ENCODE assay signal across 11 cellular contexts in the genomic region with DNA sequence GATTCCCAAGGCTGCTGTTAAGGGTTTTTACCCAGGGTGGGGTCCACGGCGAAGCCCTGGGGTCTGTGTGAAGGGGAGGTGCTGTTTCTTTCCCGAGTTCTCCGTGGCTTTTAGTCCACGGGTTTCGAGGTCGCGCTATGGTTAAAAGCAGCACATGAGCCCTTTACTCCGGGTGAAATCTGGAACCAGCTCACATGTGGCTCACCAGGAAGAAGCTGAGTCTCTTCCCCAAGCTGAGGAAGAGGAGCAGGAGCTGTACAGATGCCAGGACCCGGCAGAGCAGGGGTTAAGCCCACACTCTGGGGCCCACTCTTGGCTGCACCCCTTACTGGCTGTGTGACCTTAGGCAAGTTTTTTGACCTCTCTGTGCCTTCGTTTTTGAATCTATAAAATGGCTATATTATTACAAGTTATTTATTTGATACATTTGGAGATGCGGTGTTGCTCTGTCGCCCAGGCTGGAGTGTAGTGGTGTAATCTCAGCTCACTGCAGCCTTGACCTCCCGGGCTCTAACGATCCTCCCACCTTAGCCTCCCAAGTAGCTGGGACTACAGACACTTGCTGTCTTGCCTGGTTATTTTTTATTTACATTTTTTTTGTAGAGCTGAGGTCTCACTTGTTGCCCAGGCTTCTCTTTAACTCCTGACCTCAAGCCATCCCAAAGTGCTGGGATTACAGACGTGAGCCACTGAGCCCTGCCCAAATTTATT.
DNase-seq lines count a peak whose midpoint lies in the region; ATAC-seq, FAIRE-seq and TF ChIP-seq lines count a peak whose summit lies in the region.
"Had no signal": no experiment of that assay in that cellular context is flagged by ENCODE, and none has a peak within 500 bp of the region (broad histone marks: within the 10 kb centered on the region; RNA-seq: fewer than 3 reads in every experiment).

No MANE protein-coding gene starts in this region.

- peak overlapping the region; percentile 64 to 70 for H3K4me3 Mint-ChIP-seq in H9
- H3K4me3 Mint-ChIP-seq: activated CD8-positive, alpha-beta T cell treated with anti-CD3 and anti-CD28 coated beads, Interleukin-2, amount 10 ng/mL, durations not matched to agents 7 days and 5 days had no signal

- no peaks in the 10 kb centered on the region for H3K79me1 ChIP-seq in H9 (ENCODE audit: insufficient read depth, low read depth, low read length, poor library complexity, severe bottlenecking)

- H3K9ac ChIP-seq in H9 (ENCODE audit: extremely low read depth, insufficient read length, low read length) (peak overlapping the region; percentile 11), keratinocyte (ENCODE audit: control insufficient read depth, extremely low read depth, insufficient read depth, low read length) (no peak overlapping the region)

- peak overlapping the region in 1 of 3 experiments; percentile 16; a peak in 1 of 7 replicates for H3K27ac Mint-ChIP-seq in H9
- H3K27ac Mint-ChIP-seq: activated CD8-positive, alpha-beta T cell treated with anti-CD3 and anti-CD28 coated beads, Interleukin-2, amount 10 ng/mL, durations not matched to agents 7 days and 5 days had no signal

- no peak overlapping the region for H3K4ac ChIP-seq in H9 (ENCODE audit: low read depth, low read length)

- peaks cover 13 to 29% (median 23%) of the 10 kb centered on the region in 3 experiments for H3K36me3 Mint-ChIP-seq in H9 (ENCODE audit: insufficient read depth in 1 of 3, low read depth in 3 of 3)

- peak overlapping the region; percentile 26; the same call in 1 of the 2 replicates for H3K14ac ChIP-seq in H9 (ENCODE audit: insufficient read depth, low read length)

- H2AFZ ChIP-seq in H9 (ENCODE audit: low read length) (no peak overlapping the region), keratinocyte (ENCODE audit: control insufficient read depth, low read length) (peak overlapping the region; percentile 47)

- DNase-seq in H9 (no peak), breast epithelium (ENCODE audit: low spot score in 2 of 2) (no peak), keratinocyte (ENCODE audit: low read depth, low spot score) (no peak), stomach (no peak), NCI-H69 (lab: John Stamatoyannopoulos, UW) (no peak), KG1 (lab: John Stamatoyannopoulos, UW) (no peak), NCI-H345 treated with DMSO at 0.1 percent for 48 hours (lab: John Stamatoyannopoulos, UW; ENCODE audit: unreplicated experiment) (no peak)
- DNase-seq: NCI-H2171 had no signal

- TF ChIP-seq CTCF in H9 (conservative IDR thresholded peaks at IDR 0.05): no peak
- no peak for TF ChIP-seq CTCF in breast epithelium (IDR thresholded peaks at IDR 0.05)
- no peak for TF ChIP-seq CTCF in keratinocyte (optimal IDR thresholded peaks at IDR 0.05 in 1 of 3, IDR thresholded peaks at IDR 0.05 in 1 of 3, conservative IDR thresholded peaks at IDR 0.05 in 1 of 3; ENCODE audit: extremely low read depth in 1 of 3, insufficient read depth in 2 of 3, low read length in 3 of 3)
- no peak for TF ChIP-seq CTCF in stomach (IDR thresholded peaks at IDR 0.05)

- peaks cover 5% of the 10 kb centered on the region for H3K23me2 ChIP-seq in H9 (ENCODE audit: insufficient read length, low read depth, low read length, poor library complexity, severe bottlenecking)

- H3K4me3 ChIP-seq in breast epithelium: peak overlapping the region; percentile 27 to 58 (median 39)
- H3K4me3 ChIP-seq in keratinocyte (ENCODE audit: control insufficient read depth in 2 of 3, extremely low read depth in 1 of 3, insufficient read depth in 2 of 3, low read depth in 1 of 3, low read length in 3 of 3): peak overlapping the region in 2 of 3 experiments; percentile 24 to 29
- H3K4me3 ChIP-seq in stomach: peak overlapping the region; percentile 33 to 47 (median 40)

- no peak overlapping the region for H3T11ph ChIP-seq in H9 (ENCODE audit: low read length)

- no peak overlapping the region for H4K91ac ChIP-seq in H9 (ENCODE audit: insufficient read length, low read depth, low read length)

- H3K9me3 ChIP-seq in H9 (ENCODE audit: control insufficient read depth, low read depth, low read length): peaks cover 6% of the 10 kb centered on the region
- H3K9me3 ChIP-seq in breast epithelium: peaks cover 0 to 9% of the 10 kb centered on the region in 2 donors
- H3K9me3 ChIP-seq in keratinocyte (ENCODE audit: control insufficient read depth, low read depth, low read length): no peaks in the 10 kb centered on the region
- H3K9me3 ChIP-seq in stomach: peaks cover 0 to 5% (median 0%) of the 10 kb centered on the region in 4 donors

- no peak overlapping the region for H3K23ac ChIP-seq in H9 (ENCODE audit: insufficient read length, low read depth, low read length)

- no peak overlapping the region for H3K27ac ChIP-seq in H9 (ENCODE audit: insufficient read length, low read depth, low read length)
- no peak overlapping the region for H3K27ac ChIP-seq in breast epithelium
- no peak overlapping the region for H3K27ac ChIP-seq in keratinocyte (ENCODE audit: control insufficient read depth, insufficient read depth, low read length)
- peak overlapping the region in 1 of 5 donors; percentile 33 for H3K27ac ChIP-seq in stomach

- TF ChIP-seq POLR2A in breast epithelium (IDR thresholded peaks at IDR 0.05): no peak
- TF ChIP-seq POLR2A in stomach (IDR thresholded peaks at IDR 0.05): no peak

- no peak overlapping the region for H4K5ac ChIP-seq in H9 (ENCODE audit: insufficient read length, low read depth, low read length)

- H3K56ac ChIP-seq in H9 (ENCODE audit: insufficient read length, low read depth, low read length): no peak overlapping the region

- no peaks in the 10 kb centered on the region for H3K9me1 ChIP-seq in keratinocyte (ENCODE audit: control insufficient read depth, extremely low read depth, insufficient read depth, low read length)

- dilution Hi-C loops in keratinocyte (cut with MboI; ENCODE audit: extremely low pct_ligation_motif_present, low sequenced_read_pairs): no loop called here

- H3K9me3 Mint-ChIP-seq in H9: peaks cover 10 to 16% of the 10 kb centered on the region in 2 experiments

- peaks cover 14% of the 10 kb centered on the region for H3K27me3 Mint-ChIP-seq in H9 (ENCODE audit: low read depth)

- H3K27me3 ChIP-seq in H9 (ENCODE audit: insufficient read depth, low read length) (no peaks in the 10 kb centered on the region), breast epithelium (peaks cover 0 to 21% of the 10 kb centered on the region in 2 donors), keratinocyte (ENCODE audit: control insufficient read depth, extremely low read depth, insufficient read depth, low read length) (no peaks in the 10 kb centered on the region), stomach (peaks cover 0 to 86% (median 16%) of the 10 kb centered on the region in 3 donors)

- no peak overlapping the region for H2AK5ac ChIP-seq in H9 (ENCODE audit: insufficient read length, low read length)

- no peak overlapping the region for H2BK15ac ChIP-seq in H9 (ENCODE audit: low read depth, low read length)

- no peak overlapping the region for H4K8ac ChIP-seq in H9 (replicated peaks; ENCODE audit: insufficient read length, low read depth, low read length)

- H3K36me3 ChIP-seq in breast epithelium: no peaks in the 10 kb centered on the region
- H3K36me3 ChIP-seq in keratinocyte (ENCODE audit: control insufficient read depth in 2 of 2, extremely low read depth in 1 of 2, insufficient read depth in 2 of 2, low read length in 2 of 2): no peaks in the 10 kb centered on the region
- H3K36me3 ChIP-seq in stomach: no peaks in the 10 kb centered on the region

- no CpG with 5 or more reads among the region's 16 CpGs for WGBS in H9 (ENCODE audit: extremely low coverage, insufficient read length, low lambda C conversion rate)
- 31 to 35% (median 34%) methylated on average over 16 of the region's 16 CpGs for WGBS in stomach, 5 donors

- intact Hi-C loops in breast epithelium (cut with DNase I; ENCODE audit: low total_unique reads): no loop called here
- intact Hi-C loops in stomach (cut with DNase I; ENCODE audit: low total_unique reads): no loop called here

- peak overlapping the region; percentile 56 for H3K4me2 ChIP-seq in H9 (ENCODE audit: insufficient read depth, insufficient read length, low read length)
- peak overlapping the region; percentile 52 for H3K4me2 ChIP-seq in keratinocyte (ENCODE audit: control insufficient read depth, extremely low read depth, insufficient read depth, low read depth, low read length)

- H3K79me2 ChIP-seq in H9 (ENCODE audit: insufficient read depth, low read length): no peaks in the 10 kb centered on the region
- H3K79me2 ChIP-seq in keratinocyte (ENCODE audit: control insufficient read depth, insufficient read depth, low read length): no peaks in the 10 kb centered on the region

- peaks cover 5% of the 10 kb centered on the region; the same call in 1 of the 2 replicates for H3K4me1 ChIP-seq in H9 (ENCODE audit: insufficient read depth, low read length)
- H3K4me1 ChIP-seq in breast epithelium: peaks cover 0 to 5% of the 10 kb centered on the region in 2 donors
- H3K4me1 ChIP-seq in keratinocyte (ENCODE audit: control insufficient read depth, extremely low read depth, insufficient read depth, low read length): no peaks in the 10 kb centered on the region
- peaks cover 5 to 10% (median 9%) of the 10 kb centered on the region in 4 donors for H3K4me1 ChIP-seq in stomach

- no peak for TF ChIP-seq EP300 in stomach (IDR thresholded peaks at IDR 0.05)

- no peak overlapping the region for H2BK5ac ChIP-seq in H9 (ENCODE audit: insufficient read length, low read length)

- H2BK120ac ChIP-seq in H9 (ENCODE audit: low read depth, low read length, poor library complexity, severe bottlenecking): no peak overlapping the region

- H3K18ac ChIP-seq in H9 (ENCODE audit: insufficient read length, low read depth, low read length): no peak overlapping the region

- FAIRE-seq in keratinocyte (lab: Jason Lieb, UNC): no peak
- FAIRE-seq: endometrium had no signal

- no peak overlapping the region for H2BK20ac ChIP-seq in H9 (ENCODE audit: low read depth, low read length, poor library complexity, severe bottlenecking)

- H3K4me1 Mint-ChIP-seq in H9: peaks cover 24 to 33% of the 10 kb centered on the region in 2 experiments

- H2BK12ac ChIP-seq in H9 (ENCODE audit: insufficient read length, low read depth, low read length): no peak overlapping the region

- no peaks in the 10 kb centered on the region for H4K20me1 ChIP-seq in H9 (ENCODE audit: control insufficient read depth, insufficient read depth, insufficient read length)
- no peaks in the 10 kb centered on the region for H4K20me1 ChIP-seq in keratinocyte (ENCODE audit: control insufficient read depth, extremely low read depth, insufficient read depth, low read length)

- no peak for ATAC-seq in GM21723 (IDR thresholded peaks at IDR 0.05; ENCODE audit: unreplicated experiment)
